32 cellular contexts compared by ENCODE assay signal in the genomic region with DNA sequence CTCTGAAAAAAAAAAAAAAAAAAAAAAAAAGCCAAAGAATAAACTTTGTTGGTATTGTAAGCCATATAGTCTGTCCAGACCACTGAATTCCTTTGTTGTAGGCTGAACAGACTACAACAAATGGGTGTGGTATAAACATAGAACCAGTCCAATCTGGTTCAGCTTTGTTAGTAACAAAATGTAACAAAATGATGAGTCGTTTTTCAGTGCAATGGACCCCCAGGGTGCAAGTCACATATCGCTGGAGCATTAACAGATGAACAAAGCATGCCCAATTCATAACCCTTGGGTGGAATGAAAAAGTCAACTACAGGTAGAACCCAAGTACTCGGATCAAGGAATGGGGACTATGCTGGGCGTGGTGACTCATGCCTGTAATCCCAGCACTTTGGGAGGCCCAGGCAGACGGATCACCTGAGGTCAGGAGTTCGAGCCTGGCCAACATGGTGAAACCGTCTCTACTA. TPM values are rescaled to one million over a fixed set of nuclear protein-coding genes. Genes with fewer than 3 reads are reported as not detected.
DNase-seq lines count a peak whose midpoint lies in the region; ATAC-seq and TF ChIP-seq lines count a peak whose summit lies in the region.
"Had no signal": no experiment of that assay in that cellular context is flagged by ENCODE, and none has a peak within 500 bp of the region (broad histone marks: within the 10 kb centered on the region; RNA-seq: fewer than 3 reads in every experiment).

No MANE protein-coding gene starts in this region.

- no peaks in the 10 kb centered on the region for H3K9me3 Mint-ChIP-seq in MCF 10A (ENCODE audit: unreplicated experiment)
- H3K9me3 Mint-ChIP-seq in glutamatergic neuron (ENCODE audit: unreplicated experiment), result peaks cover 5% of the 10 kb centered on the region
- no peaks in the 10 kb centered on the region for H3K9me3 Mint-ChIP-seq in activated T-cell treated with anti-CD3 and anti-CD28 coated beads, Interleukin-2, amount 50 U/mL, for 72 hours
- H3K9me3 Mint-ChIP-seq: activated CD4-positive, alpha-beta T cell treated with anti-CD3 and anti-CD28 coated beads, Interleukin-2, amount 10 ng/mL, durations not matched to agents 7 days and 5 days; activated naive CD8-positive, alpha-beta T cell treated with anti-CD3 and anti-CD28 coated beads for 36 hours; activated T-helper 17 cell treated with anti-CD3 and anti-CD28 coated beads, Interleukin-2, amount 50 U/mL, for 72 hours; stimulated activated naive CD8-positive, alpha-beta T cell treated with anti-CD3 and anti-CD28 coated beads, Interleukin-15, Interleukin-2, amounts not matched to agents 100 ng/mL and 50 ng/mL, for 24 hours; T-helper 1 cell treated with Interleukin-12 subunit alpha and Interleukin-12 subunit beta and Interleukin-4 antibody, amounts not matched to agents 30 μg/mL and 1 μg/mL, for 36 hours had no signal

- dilution Hi-C loops in mammary epithelial cell (cut with HindIII; ENCODE audit: low sequenced_read_pairs), result no loop called here

- no peak for TF ChIP-seq CTCF in mammary epithelial cell (conservative IDR thresholded peaks at IDR 0.05 in 1 of 2, IDR thresholded peaks at IDR 0.05 in 1 of 2; ENCODE audit: extremely low read depth in 1 of 2, insufficient read depth in 1 of 2, low read depth in 1 of 2, low read length in 2 of 2)
- no peak for TF ChIP-seq CTCF in MCF 10A (IDR thresholded peaks at IDR 0.05; ENCODE audit: unreplicated experiment)
- TF ChIP-seq CTCF in glutamatergic neuron (IDR thresholded peaks at IDR 0.05; ENCODE audit: partially characterized antibody, unreplicated experiment), result no peak

- H3K4me2 ChIP-seq in mammary epithelial cell (ENCODE audit: insufficient read depth, low read depth, low read length), result no peak overlapping the region
- H3K4me2 ChIP-seq: GM23338, PC-9 had no signal

- H3K27me3 Mint-ChIP-seq in MCF 10A (ENCODE audit: insufficient read depth, unreplicated experiment), result no peaks in the 10 kb centered on the region
- peaks cover 11% of the 10 kb centered on the region for H3K27me3 Mint-ChIP-seq in glutamatergic neuron (ENCODE audit: unreplicated experiment)
- no peaks in the 10 kb centered on the region for H3K27me3 Mint-ChIP-seq in activated T-cell treated with anti-CD3 and anti-CD28 coated beads, Interleukin-2, amount 50 U/mL, for 72 hours (ENCODE audit: low read depth)
- H3K27me3 Mint-ChIP-seq: activated CD4-positive, alpha-beta T cell treated with anti-CD3 and anti-CD28 coated beads, Interleukin-2, amount 10 ng/mL, durations not matched to agents 7 days and 5 days; activated naive CD8-positive, alpha-beta T cell treated with anti-CD3 and anti-CD28 coated beads for 36 hours; activated T-helper 17 cell treated with anti-CD3 and anti-CD28 coated beads, Interleukin-2, amount 50 U/mL, for 72 hours; stimulated activated naive CD8-positive, alpha-beta T cell treated with anti-CD3 and anti-CD28 coated beads, Interleukin-15, Interleukin-2, amounts not matched to agents 100 ng/mL and 50 ng/mL, for 24 hours had no signal

- peaks cover 2% of the 10 kb centered on the region for H3K79me2 ChIP-seq in mammary epithelial cell (ENCODE audit: insufficient read depth, low read length)

- CTCF ChIA-PET in mammary epithelial cell (lab: Charles Lee; ENCODE audit: low non-redundant PET) (interaction anchor here (0.7 kb wide), 1 partner anchor 279 kb away, joined by 9 read pairs; no protein-coding TSS in a partner anchor), MCF 10A (lab: Yijun Ruan, JAX) (interaction anchor here (1.6 kb wide), 1 partner anchor 29 kb away, joined by 4 read pairs; no protein-coding TSS in a partner anchor)

- intact Hi-C loops in mammary epithelial cell (cut with micrococcal nuclease), result no loop called here
- intact Hi-C loops in MCF 10A (cut with micrococcal nuclease), result no loop called here

- no peaks in the 10 kb centered on the region for H4K20me1 ChIP-seq in mammary epithelial cell (ENCODE audit: insufficient read depth, low read length)

- H3K9me3 ChIP-seq in mammary epithelial cell (replicated peaks; ENCODE audit: insufficient read depth, low read length) (no peaks in the 10 kb centered on the region), SJSA1 (replicated peaks) (no peaks in the 10 kb centered on the region)
- H3K9me3 ChIP-seq: esophagus muscularis mucosa, SJCRH30, thyroid gland had no signal

- WGBS in mammary epithelial cell (ENCODE audit: low coverage, missing lambda C conversion rate), result 86% methylated on average over 6 of the region's 7 CpGs

- H3K4me1 Mint-ChIP-seq in MCF 10A (ENCODE audit: insufficient read depth, unreplicated experiment) (no peaks in the 10 kb centered on the region), glutamatergic neuron (ENCODE audit: low read depth, unreplicated experiment) (peaks cover 4% of the 10 kb centered on the region)
- H3K4me1 Mint-ChIP-seq in activated T-cell treated with anti-CD3 and anti-CD28 coated beads, Interleukin-2, amount 50 U/mL, for 72 hours (ENCODE audit: low read depth), result peaks cover 8% of the 10 kb centered on the region

- no peak overlapping the region for H3K27ac ChIP-seq in mammary epithelial cell (ENCODE audit: insufficient read depth, low read depth, low read length)
- H3K27ac ChIP-seq in SJSA1, result peak overlapping the region; percentile 65
- H3K27ac ChIP-seq: esophagus muscularis mucosa, PC-9, SJCRH30, thyroid gland had no signal

- no peaks in the 10 kb centered on the region for H3K27me3 ChIP-seq in mammary epithelial cell (ENCODE audit: insufficient read depth, low read length)
- no peaks in the 10 kb centered on the region for H3K27me3 ChIP-seq in SJSA1 (replicated peaks)
- H3K27me3 ChIP-seq: esophagus muscularis mucosa, SJCRH30, thyroid gland had no signal

- no peaks in the 10 kb centered on the region for H3K36me3 ChIP-seq in mammary epithelial cell (ENCODE audit: insufficient read depth, low read length)
- H3K36me3 ChIP-seq in SJSA1, result peaks cover 53% of the 10 kb centered on the region

- no peak overlapping the region for H3K27ac Mint-ChIP-seq in MCF 10A (ENCODE audit: low read depth, unreplicated experiment)
- H3K27ac Mint-ChIP-seq in glutamatergic neuron (ENCODE audit: unreplicated experiment), result peak overlapping the region; percentile 64
- no peak overlapping the region for H3K27ac Mint-ChIP-seq in activated T-cell treated with anti-CD3 and anti-CD28 coated beads, Interleukin-2, amount 50 U/mL, for 72 hours
- H3K27ac Mint-ChIP-seq: activated CD4-positive, alpha-beta T cell treated with anti-CD3 and anti-CD28 coated beads, Interleukin-2, amount 10 ng/mL, durations not matched to agents 7 days and 5 days; activated naive CD8-positive, alpha-beta T cell treated with anti-CD3 and anti-CD28 coated beads for 36 hours; activated T-helper 17 cell treated with anti-CD3 and anti-CD28 coated beads, Interleukin-2, amount 50 U/mL, for 72 hours; GM23338; stimulated activated naive CD8-positive, alpha-beta T cell treated with anti-CD3 and anti-CD28 coated beads, Interleukin-15, Interleukin-2, amounts not matched to agents 100 ng/mL and 50 ng/mL, for 24 hours; T-helper 1 cell treated with Interleukin-12 subunit alpha and Interleukin-12 subunit beta and Interleukin-4 antibody, amounts not matched to agents 30 μg/mL and 1 μg/mL, for 36 hours had no signal

- H3K9ac ChIP-seq in mammary epithelial cell (ENCODE audit: insufficient read depth, low read length), result no peak overlapping the region

- in situ Hi-C loops in mammary epithelial cell (cut with MboI; ENCODE audit: low sequenced_read_pairs in 2 of 2), result no loop called here

- DNase-seq in mammary epithelial cell, result peak; percentile 2
- no peak for DNase-seq in MCF 10A (ENCODE audit: unreplicated experiment)
- peak in 1 of 2 experiments; percentile 64 for DNase-seq in SJSA1 (ENCODE audit: low read depth in 1 of 2, low spot score in 2 of 2)
- DNase-seq in glutamatergic neuron, result no peak
- DNase-seq in activated gamma-delta T cell treated with Interleukin-2 at 50 U/mL for 16 hours, result no peak
- no peak for DNase-seq in activated T-cell treated with anti-CD3 and anti-CD28 coated beads, Interleukin-2, amount 50 U/mL, for 72 hours
- DNase-seq: 8988T; activated CD4-positive, alpha-beta T cell treated with anti-CD3 and anti-CD28 coated beads, Interleukin-2, amount 10 ng/mL, durations not matched to agents 7 days and 5 days; activated naive CD8-positive, alpha-beta T cell treated with anti-CD3 and anti-CD28 coated beads for 36 hours; Calu3; effector CD8-positive, alpha-beta T cell; mesenchymal stem cell; NCI-H1092 treated with DMSO at 0.1 percent for 48 hours; NCI-H2081; occipital lobe; retina; SJCRH30; stimulated activated CD4-positive, alpha-beta T cell treated with anti-CD3 and anti-CD28 coated beads, Interleukin-4, amount 100 ng/mL, for 1 hour; thyroid gland had no signal

- peaks cover 31% of the 10 kb centered on the region for H3K36me3 Mint-ChIP-seq in MCF 10A (ENCODE audit: insufficient read depth, unreplicated experiment)
- no peaks in the 10 kb centered on the region for H3K36me3 Mint-ChIP-seq in glutamatergic neuron (ENCODE audit: unreplicated experiment)
- H3K36me3 Mint-ChIP-seq in activated T-cell treated with anti-CD3 and anti-CD28 coated beads, Interleukin-2, amount 50 U/mL, for 72 hours (ENCODE audit: insufficient read depth in 2 of 2), result peaks cover 0 to 2% of the 10 kb centered on the region in 2 donors

- no TSS peak for BruUV-seq in mammary epithelial cell (replicated peaks; lab: Mats Ljungman, UMichigan)
- no TSS peak for BruUV-seq in MCF 10A (replicated peaks; lab: Mats Ljungman, UMichigan)

- H3K4me3 ChIP-seq in mammary epithelial cell (replicated peaks in 1 of 3; ENCODE audit: insufficient read depth in 1 of 3, low read depth in 2 of 3, low read length in 3 of 3) (no peak overlapping the region), SJSA1 (no peak overlapping the region)
- H3K4me3 ChIP-seq: esophagus muscularis mucosa, GM23338, PC-9, SJCRH30, thyroid gland had no signal

- H3K4me3 Mint-ChIP-seq in MCF 10A (ENCODE audit: unreplicated experiment) (no peak overlapping the region), glutamatergic neuron (ENCODE audit: unreplicated experiment) (no peak overlapping the region)
- H3K4me3 Mint-ChIP-seq in activated T-cell treated with anti-CD3 and anti-CD28 coated beads, Interleukin-2, amount 50 U/mL, for 72 hours, result no peak overlapping the region
- H3K4me3 Mint-ChIP-seq: activated CD4-positive, alpha-beta T cell treated with anti-CD3 and anti-CD28 coated beads, Interleukin-2, amount 10 ng/mL, durations not matched to agents 7 days and 5 days; activated naive CD8-positive, alpha-beta T cell treated with anti-CD3 and anti-CD28 coated beads for 36 hours; activated T-helper 17 cell treated with anti-CD3 and anti-CD28 coated beads, Interleukin-2, amount 50 U/mL, for 72 hours; brain; GM23338; stimulated activated naive CD8-positive, alpha-beta T cell treated with anti-CD3 and anti-CD28 coated beads, Interleukin-15, Interleukin-2, amounts not matched to agents 100 ng/mL and 50 ng/mL, for 24 hours; T-helper 1 cell treated with Interleukin-12 subunit alpha and Interleukin-12 subunit beta and Interleukin-4 antibody, amounts not matched to agents 30 μg/mL and 1 μg/mL, for 36 hours had no signal

- H2AFZ ChIP-seq in mammary epithelial cell (ENCODE audit: low read depth, low read length), result no peak overlapping the region
- H2AFZ ChIP-seq: GM23338, PC-9 had no signal

- no peaks in the 10 kb centered on the region for H3K4me1 ChIP-seq in mammary epithelial cell (ENCODE audit: insufficient read depth, low read length)
- peaks cover 14% of the 10 kb centered on the region for H3K4me1 ChIP-seq in SJSA1 (replicated peaks)
- H3K4me1 ChIP-seq: esophagus muscularis mucosa, thyroid gland had no signal

- POLR2A ChIA-PET in MCF 10A (lab: Yijun Ruan, JAX), result no interaction called here

- ATAC-seq in HG03460 (IDR thresholded peaks at IDR 0.05; ENCODE audit: unreplicated experiment), result no peak
- ATAC-seq in activated T-cell treated with anti-CD3 and anti-CD28 coated beads, Interleukin-2, amount 50 U/mL, for 72 hours (replicated peaks in 1 of 2), result no peak
- ATAC-seq in HG02884 (IDR thresholded peaks at IDR 0.05; ENCODE audit: unreplicated experiment), result no peak
- ATAC-seq: activated T-helper 17 cell treated with anti-CD3 and anti-CD28 coated beads, Interleukin-2, amount 50 U/mL, for 72 hours; GM23338 had no signal

RNA-seq across cellular contexts. Expression of gene FCHO1, which starts 13.6 kb away (rescaled TPM):
- total RNA-seq in mammary epithelial cell (1 to 10 TPM; 1.7 to 2.8 TPM), MCF 10A (2022) (0.10 and 0.23 TPM in 2 replicates), glutamatergic neuron (ENCODE audit: unreplicated experiment) (45.2 TPM)
- 0.22 TPM for polyA plus RNA-seq in mammary epithelial cell
- 4.6 TPM for polyA minus RNA-seq in mammary epithelial cell
- 0.63 TPM in 1 of 2 replicates, not detected in the other for total RNA-seq in SJSA1 (2014; rRNA removed; shearing (Covaris generic))
- total RNA-seq in activated T-cell treated with anti-CD3 and anti-CD28 coated beads, Interleukin-2, amount 50 U/mL, for 72 hours, result 10 to 100 TPM; 70.8 to 93.9 TPM
- total RNA-seq: myocyte had no signal

RNA-seq across cellular contexts. Expression of gene MAP1S, which starts 18.4 kb away (rescaled TPM):
- 10 to 100 TPM; 15.3 to 50.5 TPM for total RNA-seq in mammary epithelial cell
- polyA plus RNA-seq in mammary epithelial cell, result 14.0 TPM
- polyA minus RNA-seq in mammary epithelial cell, result 106 TPM
- total RNA-seq in MCF 10A (2022), result 47.1 and 58.3 TPM in 2 replicates
- total RNA-seq in SJSA1 (2014; rRNA removed; shearing (Covaris generic)), result 8.1 and 9.0 TPM in 2 replicates
- total RNA-seq in glutamatergic neuron (ENCODE audit: unreplicated experiment), result 111 TPM
- total RNA-seq in activated T-cell treated with anti-CD3 and anti-CD28 coated beads, Interleukin-2, amount 50 U/mL, for 72 hours, result 10 to 100 TPM; 59.5 to 69.9 TPM

RNA-seq across cellular contexts. Expression of gene UNC13A, which starts 49.6 kb away (rescaled TPM):
- under 1 TPM in 1 of 2 donors, not detected in 1; 0.73 TPM for total RNA-seq in mammary epithelial cell
- polyA plus RNA-seq in mammary epithelial cell, result 0.05 TPM
- 0.57 TPM for polyA minus RNA-seq in mammary epithelial cell
- total RNA-seq in MCF 10A (2022), result 0.15 and 0.21 TPM in 2 replicates
- total RNA-seq in SJSA1 (2014; rRNA removed; shearing (Covaris generic)), result not detected in 2 replicates
- total RNA-seq in glutamatergic neuron (ENCODE audit: unreplicated experiment), result 79.7 TPM
- under 1 TPM; 0.31 to 0.32 TPM for total RNA-seq in activated T-cell treated with anti-CD3 and anti-CD28 coated beads, Interleukin-2, amount 50 U/mL, for 72 hours

RNA-seq across cellular contexts. Expression of gene B3GNT3, which starts 57.2 kb away (rescaled TPM):
- total RNA-seq in mammary epithelial cell (10 to 100 TPM in 1 of 2 donors, 1 to 10 TPM in 1; 2.3 to 18.6 TPM), MCF 10A (2022) (0.40 and 0.49 TPM in 2 replicates), glutamatergic neuron (ENCODE audit: unreplicated experiment) (not detected)
- 7.5 TPM for polyA plus RNA-seq in mammary epithelial cell
- 11.2 TPM for polyA minus RNA-seq in mammary epithelial cell
- not detected in 2 replicates for total RNA-seq in SJSA1 (2014; rRNA removed; shearing (Covaris generic))
- total RNA-seq in activated T-cell treated with anti-CD3 and anti-CD28 coated beads, Interleukin-2, amount 50 U/mL, for 72 hours, result under 1 TPM in 1 of 2 donors, not detected in 1; 0.36 TPM
- total RNA-seq: activated naive CD8-positive, alpha-beta T cell treated with anti-CD3 and anti-CD28 coated beads for 36 hours; chondrocyte; glomerular endothelial cell; myocyte; occipital lobe; SJCRH30 had no signal
- polyA plus RNA-seq: BJ had no signal

Comparison
In these comparisons a context has a peak if more than half of its experiments do, and no peak if none do; other contexts are left out.
1. RNA of gene FCHO1, which starts 13.6 kb away (total RNA-seq): 70.8 to 93.9 TPM in activated T-cell treated with anti-CD3 and anti-CD28 coated beads, Interleukin-2, amount 50 U/mL, for 72 hours and 45.2 TPM in glutamatergic neuron (single experiment); 1.7 to 2.8 TPM in mammary epithelial cell, 0.63 TPM in SJSA1 and 0.10 to 0.23 TPM in MCF 10A; every median in the first group is over 10 times any median in the second.
2. RNA of gene UNC13A, which starts 49.6 kb away (total RNA-seq): 79.7 TPM in glutamatergic neuron (single experiment); 0.73 TPM in mammary epithelial cell, 0.31 to 0.32 TPM in activated T-cell treated with anti-CD3 and anti-CD28 coated beads, Interleukin-2, amount 50 U/mL, for 72 hours, 0.15 to 0.21 TPM in MCF 10A and not detected in SJSA1; every median in the first group is over 10 times any median in the second.